9 cellular contexts compared by ENCODE assay signal in genomic region chr4:104966349-104967033, GRCh38.
DNase-seq lines count a peak whose midpoint lies in the region; ATAC-seq, FAIRE-seq and TF ChIP-seq lines count a peak whose summit lies in the region.
"Had no signal": no experiment of that assay in that cellular context is flagged by ENCODE, and none has a peak within 500 bp of the region (broad histone marks: within the 10 kb centered on the region; RNA-seq: fewer than 3 reads in every experiment).

No MANE protein-coding gene starts in this region.

- peaks cover 19% of the 10 kb centered on the region for H3K4me1 ChIP-seq in keratinocyte (ENCODE audit: control insufficient read depth, extremely low read depth, insufficient read depth, low read length)

- H3K4me3 ChIP-seq in keratinocyte (ENCODE audit: control insufficient read depth in 2 of 3, extremely low read depth in 1 of 3, insufficient read depth in 2 of 3, low read depth in 1 of 3, low read length in 3 of 3) = peak overlapping the region in 2 of 3 experiments; percentile 15 to 43

- ATAC-seq in GM18907 (IDR thresholded peaks at IDR 0.05; ENCODE audit: unreplicated experiment) (peak; percentile 99), HG03064 (IDR thresholded peaks at IDR 0.05; ENCODE audit: low read depth, unreplicated experiment) (peak; percentile 98)

- dilution Hi-C loops in keratinocyte (cut with MboI; ENCODE audit: extremely low pct_ligation_motif_present, low sequenced_read_pairs) = no loop called here

- H3K27ac ChIP-seq in keratinocyte (ENCODE audit: control insufficient read depth, insufficient read depth, low read length) = peak overlapping the region; percentile 52

- FAIRE-seq in keratinocyte (lab: Jason Lieb, UNC) (peak; percentile 93), RCC 7860 (lab: Jason Lieb, UNC) (no peak)
- FAIRE-seq: astrocyte had no signal

- H3K79me2 ChIP-seq in keratinocyte (ENCODE audit: control insufficient read depth, insufficient read depth, low read length) = no peaks in the 10 kb centered on the region

- H4K20me1 ChIP-seq in keratinocyte (ENCODE audit: control insufficient read depth, extremely low read depth, insufficient read depth, low read length) = no peaks in the 10 kb centered on the region

- peak; percentile 62 for DNase-seq in Ammon's horn (ENCODE audit: low spot score)
- DNase-seq in SIG-M5 treated with dmso at 0.1 percent for 504 hours (lab: John Stamatoyannopoulos, UW; ENCODE audit: unreplicated experiment) = peak; percentile 97
- no peak for DNase-seq in keratinocyte (ENCODE audit: low read depth, low spot score)
- no peak for DNase-seq in DMS79 (lab: John Stamatoyannopoulos, UW)
- no peak for DNase-seq in RCC 7860 (ENCODE audit: low spot score)
- no peak for DNase-seq in RKO (ENCODE audit: low spot score)

- no peak for TF ChIP-seq CTCF in keratinocyte (optimal IDR thresholded peaks at IDR 0.05 in 1 of 3, IDR thresholded peaks at IDR 0.05 in 1 of 3, conservative IDR thresholded peaks at IDR 0.05 in 1 of 3; ENCODE audit: extremely low read depth in 1 of 3, insufficient read depth in 2 of 3, low read length in 3 of 3)

- H3K27me3 ChIP-seq in keratinocyte (ENCODE audit: control insufficient read depth, extremely low read depth, insufficient read depth, low read length) = no peaks in the 10 kb centered on the region

- no peaks in the 10 kb centered on the region for H3K9me3 ChIP-seq in keratinocyte (ENCODE audit: control insufficient read depth, low read depth, low read length)

- H3K4me2 ChIP-seq in keratinocyte (ENCODE audit: control insufficient read depth, extremely low read depth, insufficient read depth, low read depth, low read length) = peak overlapping the region; percentile 76

- H3K36me3 ChIP-seq in keratinocyte (ENCODE audit: control insufficient read depth in 2 of 2, extremely low read depth in 1 of 2, insufficient read depth in 2 of 2, low read length in 2 of 2) = no peaks in the 10 kb centered on the region

- H2AFZ ChIP-seq in keratinocyte (ENCODE audit: control insufficient read depth, low read length) = peak overlapping the region; percentile 74

- no peaks in the 10 kb centered on the region for H3K9me1 ChIP-seq in keratinocyte (ENCODE audit: control insufficient read depth, extremely low read depth, insufficient read depth, low read length)

- no peak overlapping the region for H3K9ac ChIP-seq in keratinocyte (ENCODE audit: control insufficient read depth, extremely low read depth, insufficient read depth, low read length)

Comparison
In these comparisons a context has a peak if more than half of its experiments do, and no peak if none do; other contexts are left out.
1. DNase-seq: peak in Ammon's horn (single experiment) and SIG-M5 treated with dmso at 0.1 percent for 504 hours (single experiment); none in keratinocyte (single experiment), DMS79 (single experiment), RCC 7860 (single experiment) and RKO (single experiment).